In genomic region chr15:92205255-92205739, GRCh38 we compare ENCODE assay signal across 14 cellular contexts.
DNase-seq lines count a peak whose midpoint lies in the region; TF ChIP-seq lines count a peak whose summit lies in the region.
"Had no signal": no experiment of that assay in that cellular context is flagged by ENCODE, and none has a peak within 500 bp of the region (broad histone marks: within the 10 kb centered on the region; RNA-seq: fewer than 3 reads in every experiment).

No MANE protein-coding gene starts in this region.

- no peak overlapping the region for H3K4me2 ChIP-seq in OCI-LY3 (ENCODE audit: low read length)

- no peak overlapping the region for H3K9ac ChIP-seq in OCI-LY3 (ENCODE audit: low read length)

- H3K4me1 ChIP-seq in OCI-LY3 (ENCODE audit: low read length), result no peaks in the 10 kb centered on the region

- H3K27me3 ChIP-seq in OCI-LY3 (ENCODE audit: low read depth, low read length), result no peaks in the 10 kb centered on the region; the same call in 1 of the 2 replicates

- H3K79me2 ChIP-seq in OCI-LY3 (ENCODE audit: low read length), result no peaks in the 10 kb centered on the region

- H3K36me3 ChIP-seq in OCI-LY3 (replicated peaks; ENCODE audit: low read depth, low read length), result no peaks in the 10 kb centered on the region

- intact Hi-C loops in Calu3 (cut with micrococcal nuclease; ENCODE audit: unreplicated experiment), result loop anchor here (1.0 kb wide), 1 partner anchor 108 kb away; no protein-coding TSS in a partner anchor

- in situ Hi-C loops in ACHN (cut with HindIII; ENCODE audit: low pct_ligation_motif_present, low pct_unique_long_range_greater_than_20kb, low sequenced_read_pairs), result no loop called here

- no peak overlapping the region for H3K27ac Mint-ChIP-seq in Calu3 (ENCODE audit: unreplicated experiment)
- H3K27ac Mint-ChIP-seq: activated CD8-positive, alpha-beta memory T cell treated with anti-CD3 and anti-CD28 coated beads, Interleukin-2, amount 10 ng/mL, durations not matched to agents 7 days and 5 days; CD4-positive, CD25-positive, alpha-beta regulatory T cell had no signal

- TF ChIP-seq CTCF in Calu3 (IDR thresholded peaks at IDR 0.05; ENCODE audit: unreplicated experiment) (no peak), OCI-LY3 (IDR thresholded peaks at IDR 0.05; ENCODE audit: low read depth, low read length) (peak; percentile 49), foreskin fibroblast (IDR thresholded peaks at IDR 0.05; ENCODE audit: low read depth, low read length) (peak; percentile 12)

- DNase-seq in Calu3, result peak; percentile 8
- no peak for DNase-seq in foreskin fibroblast
- peak; percentile 45 for DNase-seq in medulla oblongata (ENCODE audit: extremely low spot score)
- DNase-seq in effector CD4-positive, alpha-beta T cell, result no peak
- no peak for DNase-seq in ACHN
- no peak for DNase-seq in hepatic stellate cell (ENCODE audit: low spot score)
- no peak for DNase-seq in NCI-H1436 treated with DMSO at 0.1 percent for 48 hours (lab: John Stamatoyannopoulos, UW)
- DNase-seq: activated CD8-positive, alpha-beta memory T cell treated with anti-CD3 and anti-CD28 coated beads, Interleukin-2, amount 10 ng/mL, durations not matched to agents 7 days and 5 days; amniotic stem cell; CD4-positive, CD25-positive, alpha-beta regulatory T cell; NCI-H2227 treated with DMSO at 0.1 percent for 48 hours; RPMI8226 had no signal

- H3K36me3 Mint-ChIP-seq in Calu3 (ENCODE audit: insufficient read depth, unreplicated experiment), result no peaks in the 10 kb centered on the region
- H3K36me3 Mint-ChIP-seq: activated CD8-positive, alpha-beta memory T cell treated with anti-CD3 and anti-CD28 coated beads, Interleukin-2, amount 10 ng/mL, durations not matched to agents 7 days and 5 days; CD4-positive, CD25-positive, alpha-beta regulatory T cell had no signal

- H3K9me3 ChIP-seq in OCI-LY3 (ENCODE audit: insufficient read depth, low read length), result no peaks in the 10 kb centered on the region

- peaks cover 2% of the 10 kb centered on the region for H3K9me3 Mint-ChIP-seq in Calu3 (ENCODE audit: low read depth, unreplicated experiment)

- no peaks in the 10 kb centered on the region for H4K20me1 ChIP-seq in OCI-LY3 (ENCODE audit: insufficient read depth, low read length)

- no TSS peak for BruUV-seq in Calu3 (replicated peaks; lab: Mats Ljungman, UMichigan)

- no peak overlapping the region for H3K27ac ChIP-seq in OCI-LY3 (ENCODE audit: low read length)

- H2AFZ ChIP-seq in OCI-LY3 (ENCODE audit: low read depth, low read length), result no peak overlapping the region

- H3K4me3 Mint-ChIP-seq in Calu3 (ENCODE audit: low read depth, unreplicated experiment), result no peak overlapping the region
- H3K4me3 Mint-ChIP-seq: activated CD8-positive, alpha-beta memory T cell treated with anti-CD3 and anti-CD28 coated beads, Interleukin-2, amount 10 ng/mL, durations not matched to agents 7 days and 5 days; CD4-positive, CD25-positive, alpha-beta regulatory T cell; neural crest cell had no signal

- H3K27me3 Mint-ChIP-seq in Calu3 (ENCODE audit: unreplicated experiment), result peaks cover 22% of the 10 kb centered on the region

- CTCF ChIA-PET in Calu3 (lab: Charles Lee), result no interaction called here

- H3K4me3 ChIP-seq in OCI-LY3 (ENCODE audit: low read length) (no peak overlapping the region), foreskin fibroblast (ENCODE audit: low read depth in 1 of 2, low read length in 2 of 2) (no peak overlapping the region)

- H3K4me1 Mint-ChIP-seq in Calu3 (ENCODE audit: low read depth, unreplicated experiment), result no peaks in the 10 kb centered on the region
- H3K4me1 Mint-ChIP-seq: activated CD8-positive, alpha-beta memory T cell treated with anti-CD3 and anti-CD28 coated beads, Interleukin-2, amount 10 ng/mL, durations not matched to agents 7 days and 5 days; CD4-positive, CD25-positive, alpha-beta regulatory T cell; neural crest cell had no signal

Comparison
In these comparisons a context has a peak if more than half of its experiments do, and no peak if none do; other contexts are left out.
1. DNase-seq: peak in Calu3 (single experiment) and medulla oblongata (single experiment); none in foreskin fibroblast (0 of 2), effector CD4-positive, alpha-beta T cell (single experiment), ACHN (single experiment), hepatic stellate cell (single experiment) and NCI-H1436 treated with DMSO at 0.1 percent for 48 hours (single experiment).